In the genomic region with DNA sequence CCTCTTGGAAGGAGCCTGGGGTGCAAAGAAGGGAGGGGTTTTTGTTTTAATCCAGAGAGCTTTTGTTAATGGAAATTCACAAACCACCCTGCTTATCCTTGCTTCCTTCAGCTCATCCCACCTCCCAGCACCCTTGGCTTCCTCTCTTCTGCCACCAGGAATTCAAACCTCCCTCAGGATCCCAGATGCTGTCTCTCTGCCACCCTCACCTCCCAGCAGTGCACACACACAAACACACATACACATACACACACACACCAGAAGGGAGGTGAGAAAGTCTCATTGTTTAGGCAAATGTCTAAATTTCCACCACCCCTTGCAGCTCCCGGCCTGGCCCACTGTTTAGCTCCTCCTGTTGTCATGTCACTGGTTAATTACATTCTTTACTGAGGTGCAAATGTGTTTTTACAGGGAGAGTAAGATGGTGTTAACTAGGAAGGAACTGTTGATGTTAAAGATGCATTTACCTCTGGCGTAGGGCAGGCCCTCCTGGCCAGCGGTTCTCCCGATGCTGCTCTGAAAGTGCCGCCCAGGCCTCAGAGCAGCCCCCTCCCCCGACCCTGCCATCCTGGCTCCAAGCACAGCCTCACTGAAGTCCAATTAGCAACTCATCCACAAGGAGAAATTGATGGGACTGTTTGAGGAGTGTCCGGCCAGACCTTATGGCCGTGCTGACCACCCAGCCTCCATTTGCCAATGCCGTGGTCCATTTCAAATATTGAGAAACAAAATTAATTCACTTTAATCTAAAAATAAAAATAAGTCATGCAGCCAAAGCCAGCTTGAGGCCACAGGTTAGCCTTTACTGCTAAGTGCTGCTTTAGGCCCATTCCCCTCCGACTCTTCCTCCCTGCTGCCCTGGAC, we compare ENCODE assay signal across 1 cellular context.
TF ChIP-seq lines count a peak whose summit lies in the region.

No MANE protein-coding gene starts in this region.

TF ChIP-seq in GM23338, 12 proteins besides CTCF, POLR2A, EP300 and RAD21 (continued from another document):
- TF ChIP-seq, protein P1, sequence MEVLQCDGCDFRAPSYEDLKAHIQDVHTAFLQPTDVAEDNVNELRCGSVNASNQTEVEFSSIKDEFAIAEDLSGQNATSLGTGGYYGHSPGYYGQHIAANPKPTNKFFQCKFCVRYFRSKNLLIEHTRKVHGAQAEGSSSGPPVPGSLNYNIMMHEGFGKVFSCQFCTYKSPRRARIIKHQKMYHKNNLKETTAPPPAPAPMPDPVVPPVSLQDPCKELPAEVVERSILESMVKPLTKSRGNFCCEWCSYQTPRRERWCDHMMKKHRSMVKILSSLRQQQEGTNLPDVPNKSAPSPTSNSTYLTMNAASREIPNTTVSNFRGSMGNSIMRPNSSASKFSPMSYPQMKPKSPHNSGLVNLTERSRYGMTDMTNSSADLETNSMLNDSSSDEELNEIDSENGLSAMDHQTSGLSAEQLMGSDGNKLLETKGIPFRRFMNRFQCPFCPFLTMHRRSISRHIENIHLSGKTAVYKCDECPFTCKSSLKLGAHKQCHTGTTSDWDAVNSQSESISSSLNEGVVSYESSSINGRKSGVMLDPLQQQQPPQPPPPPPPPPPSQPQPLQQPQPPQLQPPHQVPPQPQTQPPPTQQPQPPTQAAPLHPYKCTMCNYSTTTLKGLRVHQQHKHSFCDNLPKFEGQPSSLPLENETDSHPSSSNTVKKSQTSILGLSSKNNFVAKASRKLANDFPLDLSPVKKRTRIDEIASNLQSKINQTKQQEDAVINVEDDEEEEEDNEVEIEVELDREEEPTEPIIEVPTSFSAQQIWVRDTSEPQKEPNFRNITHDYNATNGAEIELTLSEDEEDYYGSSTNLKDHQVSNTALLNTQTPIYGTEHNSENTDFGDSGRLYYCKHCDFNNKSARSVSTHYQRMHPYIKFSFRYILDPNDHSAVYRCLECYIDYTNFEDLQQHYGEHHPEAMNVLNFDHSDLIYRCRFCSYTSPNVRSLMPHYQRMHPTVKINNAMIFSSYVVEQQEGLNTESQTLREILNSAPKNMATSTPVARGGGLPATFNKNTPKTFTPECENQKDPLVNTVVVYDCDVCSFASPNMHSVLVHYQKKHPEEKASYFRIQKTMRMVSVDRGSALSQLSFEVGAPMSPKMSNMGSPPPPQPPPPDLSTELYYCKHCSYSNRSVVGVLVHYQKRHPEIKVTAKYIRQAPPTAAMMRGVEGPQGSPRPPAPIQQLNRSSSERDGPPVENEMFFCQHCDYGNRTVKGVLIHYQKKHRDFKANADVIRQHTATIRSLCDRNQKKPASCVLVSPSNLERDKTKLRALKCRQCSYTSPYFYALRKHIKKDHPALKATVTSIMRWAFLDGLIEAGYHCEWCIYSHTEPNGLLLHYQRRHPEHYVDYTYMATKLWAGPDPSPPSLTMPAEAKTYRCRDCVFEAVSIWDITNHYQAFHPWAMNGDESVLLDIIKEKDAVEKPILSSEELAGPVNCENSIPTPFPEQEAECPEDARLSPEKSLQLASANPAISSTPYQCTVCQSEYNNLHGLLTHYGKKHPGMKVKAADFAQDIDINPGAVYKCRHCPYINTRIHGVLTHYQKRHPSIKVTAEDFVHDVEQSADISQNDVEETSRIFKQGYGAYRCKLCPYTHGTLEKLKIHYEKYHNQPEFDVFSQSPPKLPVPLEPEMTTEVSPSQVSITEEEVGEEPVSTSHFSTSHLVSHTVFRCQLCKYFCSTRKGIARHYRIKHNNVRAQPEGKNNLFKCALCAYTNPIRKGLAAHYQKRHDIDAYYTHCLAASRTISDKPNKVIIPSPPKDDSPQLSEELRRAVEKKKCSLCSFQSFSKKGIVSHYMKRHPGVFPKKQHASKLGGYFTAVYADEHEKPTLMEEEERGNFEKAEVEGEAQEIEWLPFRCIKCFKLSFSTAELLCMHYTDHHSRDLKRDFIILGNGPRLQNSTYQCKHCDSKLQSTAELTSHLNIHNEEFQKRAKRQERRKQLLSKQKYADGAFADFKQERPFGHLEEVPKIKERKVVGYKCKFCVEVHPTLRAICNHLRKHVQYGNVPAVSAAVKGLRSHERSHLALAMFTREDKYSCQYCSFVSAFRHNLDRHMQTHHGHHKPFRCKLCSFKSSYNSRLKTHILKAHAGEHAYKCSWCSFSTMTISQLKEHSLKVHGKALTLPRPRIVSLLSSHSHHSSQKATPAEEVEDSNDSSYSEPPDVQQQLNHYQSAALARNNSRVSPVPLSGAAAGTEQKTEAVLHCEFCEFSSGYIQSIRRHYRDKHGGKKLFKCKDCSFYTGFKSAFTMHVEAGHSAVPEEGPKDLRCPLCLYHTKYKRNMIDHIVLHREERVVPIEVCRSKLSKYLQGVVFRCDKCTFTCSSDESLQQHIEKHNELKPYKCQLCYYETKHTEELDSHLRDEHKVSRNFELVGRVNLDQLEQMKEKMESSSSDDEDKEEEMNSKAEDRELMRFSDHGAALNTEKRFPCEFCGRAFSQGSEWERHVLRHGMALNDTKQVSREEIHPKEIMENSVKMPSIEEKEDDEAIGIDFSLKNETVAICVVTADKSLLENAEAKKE (CRISPR knock-in tag; IDR thresholded peaks at IDR 0.05) = no peak
- TF ChIP-seq STAT1 (IDR thresholded peaks at IDR 0.05; ENCODE audit: unreplicated experiment) (no peak), JUNB (IDR thresholded peaks at IDR 0.05; ENCODE audit: unreplicated experiment) (no peak), POLR2AphosphoS5 (IDR thresholded peaks at IDR 0.05; ENCODE audit: low read depth) (no peak), NANOG (IDR thresholded peaks at IDR 0.05; ENCODE audit: borderline replicate concordance) (no peak), CREB1 (CRISPR knock-in tag; IDR thresholded peaks at IDR 0.05; ENCODE audit: low read depth) (no peak), EZH2 (IDR thresholded peaks at IDR 0.05; ENCODE audit: low read depth, unreplicated experiment) (no peak), EZH2phosphoT487 (IDR thresholded peaks at IDR 0.05; ENCODE audit: unreplicated experiment) (no peak), ZNF114 (CRISPR knock-in tag; IDR thresholded peaks at IDR 0.05) (no peak)
- TF ChIP-seq, protein P2, sequence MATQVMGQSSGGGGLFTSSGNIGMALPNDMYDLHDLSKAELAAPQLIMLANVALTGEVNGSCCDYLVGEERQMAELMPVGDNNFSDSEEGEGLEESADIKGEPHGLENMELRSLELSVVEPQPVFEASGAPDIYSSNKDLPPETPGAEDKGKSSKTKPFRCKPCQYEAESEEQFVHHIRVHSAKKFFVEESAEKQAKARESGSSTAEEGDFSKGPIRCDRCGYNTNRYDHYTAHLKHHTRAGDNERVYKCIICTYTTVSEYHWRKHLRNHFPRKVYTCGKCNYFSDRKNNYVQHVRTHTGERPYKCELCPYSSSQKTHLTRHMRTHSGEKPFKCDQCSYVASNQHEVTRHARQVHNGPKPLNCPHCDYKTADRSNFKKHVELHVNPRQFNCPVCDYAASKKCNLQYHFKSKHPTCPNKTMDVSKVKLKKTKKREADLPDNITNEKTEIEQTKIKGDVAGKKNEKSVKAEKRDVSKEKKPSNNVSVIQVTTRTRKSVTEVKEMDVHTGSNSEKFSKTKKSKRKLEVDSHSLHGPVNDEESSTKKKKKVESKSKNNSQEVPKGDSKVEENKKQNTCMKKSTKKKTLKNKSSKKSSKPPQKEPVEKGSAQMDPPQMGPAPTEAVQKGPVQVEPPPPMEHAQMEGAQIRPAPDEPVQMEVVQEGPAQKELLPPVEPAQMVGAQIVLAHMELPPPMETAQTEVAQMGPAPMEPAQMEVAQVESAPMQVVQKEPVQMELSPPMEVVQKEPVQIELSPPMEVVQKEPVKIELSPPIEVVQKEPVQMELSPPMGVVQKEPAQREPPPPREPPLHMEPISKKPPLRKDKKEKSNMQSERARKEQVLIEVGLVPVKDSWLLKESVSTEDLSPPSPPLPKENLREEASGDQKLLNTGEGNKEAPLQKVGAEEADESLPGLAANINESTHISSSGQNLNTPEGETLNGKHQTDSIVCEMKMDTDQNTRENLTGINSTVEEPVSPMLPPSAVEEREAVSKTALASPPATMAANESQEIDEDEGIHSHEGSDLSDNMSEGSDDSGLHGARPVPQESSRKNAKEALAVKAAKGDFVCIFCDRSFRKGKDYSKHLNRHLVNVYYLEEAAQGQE (IDR thresholded peaks at IDR 0.05; ENCODE audit: unreplicated experiment) = no peak
- TF ChIP-seq, protein P3, sequence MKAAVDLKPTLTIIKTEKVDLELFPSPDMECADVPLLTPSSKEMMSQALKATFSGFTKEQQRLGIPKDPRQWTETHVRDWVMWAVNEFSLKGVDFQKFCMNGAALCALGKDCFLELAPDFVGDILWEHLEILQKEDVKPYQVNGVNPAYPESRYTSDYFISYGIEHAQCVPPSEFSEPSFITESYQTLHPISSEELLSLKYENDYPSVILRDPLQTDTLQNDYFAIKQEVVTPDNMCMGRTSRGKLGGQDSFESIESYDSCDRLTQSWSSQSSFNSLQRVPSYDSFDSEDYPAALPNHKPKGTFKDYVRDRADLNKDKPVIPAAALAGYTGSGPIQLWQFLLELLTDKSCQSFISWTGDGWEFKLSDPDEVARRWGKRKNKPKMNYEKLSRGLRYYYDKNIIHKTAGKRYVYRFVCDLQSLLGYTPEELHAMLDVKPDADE (IDR thresholded peaks at IDR 0.05) = no peak
